ENCODE assay signal across 13 cellular contexts in genomic region chrX:2664497-2664896, GRCh38. TPM values are rescaled to one million over a fixed set of nuclear protein-coding genes. Genes with fewer than 3 reads are reported as not detected.
DNase-seq lines count a peak whose midpoint lies in the region; FAIRE-seq and TF ChIP-seq lines count a peak whose summit lies in the region.
"Had no signal": no experiment of that assay in that cellular context is flagged by ENCODE, and none has a peak within 500 bp of the region (broad histone marks: within the 10 kb centered on the region; RNA-seq: fewer than 3 reads in every experiment).

No MANE protein-coding gene starts in this region.

- H3F3A ChIP-seq in smooth muscle cell (ENCODE audit: low read depth): peaks cover 5% of the 10 kb centered on the region

- H3K4me1 ChIP-seq in astrocyte (ENCODE audit: insufficient read depth, low read length) (no peaks in the 10 kb centered on the region), right atrium auricular region (no peaks in the 10 kb centered on the region), smooth muscle cell (ENCODE audit: low read depth) (peaks cover 6% of the 10 kb centered on the region), BE2C (no peaks in the 10 kb centered on the region)

- H3K27me3 Mint-ChIP-seq in astrocyte (ENCODE audit: low read depth, unreplicated experiment) (peaks cover 1% of the 10 kb centered on the region), CD14-positive monocyte (ENCODE audit: low read depth in 3 of 3) (peaks cover 1 to 2% (median 2%) of the 10 kb centered on the region in 3 donors)

- DNase-seq in ELF-1 (ENCODE audit: low read depth, low spot score): peak; percentile 12
- DNase-seq in astrocyte (ENCODE audit: low read depth): peak; percentile 76
- DNase-seq in right atrium auricular region (ENCODE audit: low spot score): peak; percentile 60
- no peak for DNase-seq in smooth muscle cell (lab: John Stamatoyannopoulos, UW; ENCODE audit: unreplicated experiment)
- DNase-seq in BE2C: no peak
- no peak for DNase-seq in activated effector memory CD4-positive, alpha-beta T cell treated with Interleukin-2 at 50 U/mL for 16 hours
- DNase-seq in superior temporal gyrus (ENCODE audit: extremely low spot score): no peak
- no peak for DNase-seq in CD14-positive monocyte (ENCODE audit: low spot score)
- DNase-seq: activated T-cell treated with anti-CD3 and anti-CD28 coated beads, Interleukin-2, amount 50 U/mL, for 72 hours; DMS153; mammary epithelial cell had no signal

- intact Hi-C loops in CD14-positive monocyte (cut with micrococcal nuclease): no loop called here

- H3K4me3 Mint-ChIP-seq in astrocyte (ENCODE audit: unreplicated experiment): no peak overlapping the region
- no peak overlapping the region for H3K4me3 Mint-ChIP-seq in CD14-positive monocyte
- H3K4me3 Mint-ChIP-seq: activated T-cell treated with anti-CD3 and anti-CD28 coated beads, Interleukin-2, amount 50 U/mL, for 72 hours had no signal

- H4K20me1 ChIP-seq in astrocyte (ENCODE audit: insufficient read depth, low read length) (no peaks in the 10 kb centered on the region), smooth muscle cell (ENCODE audit: low read depth) (no peaks in the 10 kb centered on the region)

- no peak overlapping the region for H3K27ac Mint-ChIP-seq in astrocyte (ENCODE audit: unreplicated experiment)
- no peak overlapping the region for H3K27ac Mint-ChIP-seq in CD14-positive monocyte

- H3K4me3 ChIP-seq in astrocyte (ENCODE audit: insufficient read depth, low read depth, low read length) (no peak overlapping the region), right atrium auricular region (no peak overlapping the region), smooth muscle cell (no peak overlapping the region), BE2C (ENCODE audit: low read depth, low read length) (no peak overlapping the region)
- H3K4me3 ChIP-seq: skin epidermis had no signal

- H3K79me2 ChIP-seq in astrocyte (ENCODE audit: insufficient read depth, low read length) (no peaks in the 10 kb centered on the region), smooth muscle cell (ENCODE audit: low read depth) (no peaks in the 10 kb centered on the region)

- 20% methylated on average over 11 of the region's 11 CpGs for WGBS in smooth muscle cell (ENCODE audit: low lambda C conversion rate)

- TF ChIP-seq CTCF in astrocyte (IDR thresholded peaks at IDR 0.05; ENCODE audit: insufficient read depth, low read depth, low read length) (no peak), right atrium auricular region (IDR thresholded peaks at IDR 0.05) (no peak), smooth muscle cell (IDR thresholded peaks at IDR 0.05; ENCODE audit: borderline replicate concordance, insufficient read depth, poor library complexity, severe bottlenecking) (no peak), BE2C (IDR thresholded peaks at IDR 0.05; ENCODE audit: low read depth, low read length) (no peak), CD14-positive monocyte (IDR thresholded peaks at IDR 0.05) (no peak)

- no peaks in the 10 kb centered on the region for H3K9me3 ChIP-seq in astrocyte (ENCODE audit: insufficient read depth, low read depth, low read length)
- H3K9me3 ChIP-seq in right atrium auricular region: no peaks in the 10 kb centered on the region
- no peaks in the 10 kb centered on the region for H3K9me3 ChIP-seq in smooth muscle cell (replicated peaks; ENCODE audit: low read depth)
- H3K9me3 ChIP-seq in BE2C: no peaks in the 10 kb centered on the region

- H3K4me1 Mint-ChIP-seq in astrocyte (ENCODE audit: low read depth, unreplicated experiment) (peaks cover 1% of the 10 kb centered on the region), CD14-positive monocyte (peaks cover 2% of the 10 kb centered on the region)

- peaks cover 2% of the 10 kb centered on the region for H3K36me3 Mint-ChIP-seq in astrocyte (ENCODE audit: low read depth, unreplicated experiment)
- H3K36me3 Mint-ChIP-seq in CD14-positive monocyte: peaks cover 0 to 3% of the 10 kb centered on the region in 2 donors

- H3K9me3 Mint-ChIP-seq in astrocyte (ENCODE audit: unreplicated experiment) (no peaks in the 10 kb centered on the region), CD14-positive monocyte (peaks cover 0 to 1% (median 0%) of the 10 kb centered on the region in 7 donors)
- H3K9me3 Mint-ChIP-seq: activated T-cell treated with anti-CD3 and anti-CD28 coated beads, Interleukin-2, amount 50 U/mL, for 72 hours had no signal

- H3K9ac ChIP-seq in astrocyte (ENCODE audit: low read length) (no peak overlapping the region), smooth muscle cell (ENCODE audit: low read depth) (no peak overlapping the region)

- H3K36me3 ChIP-seq in astrocyte (ENCODE audit: insufficient read depth, low read length): no peaks in the 10 kb centered on the region
- H3K36me3 ChIP-seq in right atrium auricular region: no peaks in the 10 kb centered on the region
- no peaks in the 10 kb centered on the region for H3K36me3 ChIP-seq in smooth muscle cell (ENCODE audit: low read depth)
- no peaks in the 10 kb centered on the region for H3K36me3 ChIP-seq in BE2C

- no peak overlapping the region for H2AFZ ChIP-seq in astrocyte (ENCODE audit: low read depth, low read length)
- no peak overlapping the region for H2AFZ ChIP-seq in smooth muscle cell (ENCODE audit: low read depth)

- H3K27ac ChIP-seq in astrocyte (ENCODE audit: low read depth, low read length): no peak overlapping the region
- no peak overlapping the region for H3K27ac ChIP-seq in right atrium auricular region
- peak overlapping the region; percentile 87 for H3K27ac ChIP-seq in smooth muscle cell (ENCODE audit: low read depth)
- H3K27ac ChIP-seq: VCaP had no signal

- FAIRE-seq in astrocyte (lab: Jason Lieb, UNC): no peak

- H3K27me3 ChIP-seq in astrocyte (ENCODE audit: insufficient read depth, low read length) (no peaks in the 10 kb centered on the region), right atrium auricular region (no peaks in the 10 kb centered on the region), smooth muscle cell (ENCODE audit: low read depth) (no peaks in the 10 kb centered on the region), BE2C (no peaks in the 10 kb centered on the region)

- H3K4me2 ChIP-seq in astrocyte (ENCODE audit: low read length) (peak overlapping the region; percentile 17), smooth muscle cell (peak overlapping the region; percentile 54)

RNA-seq across cellular contexts. Expression of gene CD99, which starts 26.6 kb away (rescaled TPM):
- 436 and 448 TPM in 2 replicates for total RNA-seq in astrocyte
- 100 to 1,000 TPM; 234 to 282 TPM for total RNA-seq in right atrium auricular region
- 647 and 726 TPM in 2 replicates for total RNA-seq in smooth muscle cell
- polyA plus RNA-seq in smooth muscle cell: 1,194 and 1,373 TPM in 2 replicates
- polyA plus RNA-seq in BE2C (2012; ENCODE audit: insufficient read depth, insufficient read length, low read depth): 0.99 TPM
- polyA plus RNA-seq in CD14-positive monocyte: 100 to 1,000 TPM; 184 to 217 TPM

Comparison
In these comparisons a context has a peak if more than half of its experiments do, and no peak if none do; other contexts are left out.
1. DNase-seq: peak in ELF-1 (single experiment), astrocyte (single experiment) and right atrium auricular region (single experiment); none in smooth muscle cell (single experiment), BE2C (single experiment), activated effector memory CD4-positive, alpha-beta T cell treated with Interleukin-2 at 50 U/mL for 16 hours (single experiment), superior temporal gyrus (single experiment) and CD14-positive monocyte (single experiment).